In genomic region chr12:13811061-13811460, GRCh38 we compare ENCODE assay signal across 17 cellular contexts.
"Had no signal": no experiment of that assay in that cellular context is flagged by ENCODE, and none has a peak within 500 bp of the region (broad histone marks: within the 10 kb centered on the region; RNA-seq: fewer than 3 reads in every experiment).

No MANE protein-coding gene starts in this region.

- H3K9me3 ChIP-seq: left ventricle myocardium inferior, upper lobe of left lung had no signal

- H3K36me3 ChIP-seq: brain microvascular endothelial cell, left ventricle myocardium inferior, upper lobe of left lung had no signal

- FAIRE-seq: colon, kidney had no signal

- H3K4me3 ChIP-seq: left ventricle myocardium inferior, upper lobe of left lung had no signal

- H3K27ac ChIP-seq: brain microvascular endothelial cell, left ventricle myocardium inferior, upper lobe of left lung had no signal

- ATAC-seq: natural killer cell had no signal

- H3K4me1 ChIP-seq: left ventricle myocardium inferior, upper lobe of left lung had no signal

- H3K27me3 ChIP-seq: brain microvascular endothelial cell, upper lobe of left lung had no signal

- DNase-seq: activated CD4-positive, alpha-beta memory T cell treated with anti-CD3 and anti-CD28 coated beads, Interleukin-2, amount 10 ng/mL, durations not matched to agents 7 days and 5 days; activated CD4-positive, alpha-beta T cell treated with anti-CD3 and anti-CD28 coated beads for 4 hours; activated CD4-positive, CD25-positive, alpha-beta regulatory T cell; activated gamma-delta T cell; activated naive CD4-positive, alpha-beta T cell treated with anti-CD3 and anti-CD28 coated beads, Interleukin-2, amount 50 U/mL, for 16 hours; anterior cingulate cortex; brain microvascular endothelial cell; foreskin fibroblast; kidney; left ventricle myocardium inferior; midbrain; natural killer cell; stimulated activated CD4-positive, alpha-beta T cell treated with anti-CD3 and anti-CD28 coated beads, Interleukin-4, amount 100 ng/mL, for 1 hour; stimulated activated naive CD4-positive, alpha-beta T cell treated with Interleukin-2 at 50 U/mL for 16 hours; T-helper 9 cell; upper lobe of left lung had no signal
